In the genomic region with DNA sequence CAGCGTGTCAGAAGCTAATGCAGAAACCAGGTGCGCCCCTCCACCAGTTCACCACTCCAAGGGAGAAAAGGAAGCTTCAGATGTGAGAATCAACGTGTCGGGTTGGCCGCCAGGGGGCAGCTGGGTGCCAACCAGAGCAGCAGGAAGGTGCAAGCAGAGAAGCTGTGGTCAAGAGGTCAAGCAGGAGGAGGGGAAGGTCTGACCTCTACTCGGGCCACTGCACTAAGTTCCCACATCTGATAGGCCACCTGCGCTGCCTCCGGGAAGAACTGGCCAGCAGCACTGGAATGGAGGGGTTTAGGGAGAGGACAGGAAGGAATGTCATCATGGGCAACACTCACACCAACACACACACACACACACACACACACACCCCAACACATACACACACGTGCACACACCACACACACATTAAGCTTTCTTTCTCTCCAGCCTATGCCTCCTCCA, we compare ENCODE assay signal across 8 cellular contexts. TPM values are rescaled to one million over a fixed set of nuclear protein-coding genes. Genes with fewer than 3 reads are reported as not detected.
DNase-seq lines count a peak whose midpoint lies in the region; ATAC-seq and TF ChIP-seq lines count a peak whose summit lies in the region.

No MANE protein-coding gene starts in this region.

- H3K9me3 ChIP-seq in left lung: no peaks in the 10 kb centered on the region

- DNase-seq in CMK (ENCODE audit: low read depth): peak; percentile 75
- peak; percentile 18 for DNase-seq in NCI-H2029 (lab: John Stamatoyannopoulos, UW)
- DNase-seq in activated CD4-positive, CD25-positive, alpha-beta regulatory T cell treated with anti-CD3 and anti-CD28 coated beads, Interleukin-2, amount 50 U/mL, for 72 hours: peak; percentile 72
- peak; percentile 63 for DNase-seq in cerebellum (ENCODE audit: low spot score)
- DNase-seq in left lung: peak; percentile 79 to 95
- peak; percentile 44 to 56 for DNase-seq in stimulated activated CD4-positive, alpha-beta T cell treated with anti-CD3 and anti-CD28 coated beads, Interleukin-4, amount 100 ng/mL, for 48 hours (ENCODE audit: low read depth in 2 of 2)

- H3K27me3 ChIP-seq in left lung: no peaks in the 10 kb centered on the region

- H3K4me1 ChIP-seq in left lung: peaks cover 0 to 34% of the 10 kb centered on the region in 2 donors

- H3K36me3 ChIP-seq in left lung: peaks cover 0 to 85% of the 10 kb centered on the region in 2 donors

- TF ChIP-seq CTCF in left lung (IDR thresholded peaks at IDR 0.05): peak; percentile 60 to 86

- H3K27ac ChIP-seq in left lung: peak overlapping the region in 1 of 2 donors; percentile 74

- H3K4me3 ChIP-seq in left lung: no peak overlapping the region

- ATAC-seq in GM21515 (IDR thresholded peaks at IDR 0.05; ENCODE audit: unreplicated experiment): peak; percentile 33
- ATAC-seq in left lung: peak; percentile 79
- no peak for ATAC-seq in GM18502 (IDR thresholded peaks at IDR 0.05; ENCODE audit: poor library complexity, unreplicated experiment)

- intact Hi-C loops in left lung (cut with DNase I): loop anchor here in 1 of 2 donors (5.0 kb wide), 1 partner anchor 36 kb away; no protein-coding TSS in a partner anchor

RNA-seq across cellular contexts. Expression of a gene that starts 31.4 kb away (rescaled TPM):
- total RNA-seq in cerebellum (80.7 TPM), left lung (100 to 1,000 TPM; 188 to 198 TPM)

RNA-seq across cellular contexts. Expression of a gene that starts 45.4 kb away (rescaled TPM):
- total RNA-seq in cerebellum (18.3 TPM), left lung (100 to 1,000 TPM; 111 to 133 TPM)

Comparison
In these comparisons a context has a peak if more than half of its experiments do, and no peak if none do; other contexts are left out.
1. DNase-seq: peak in every context shown above with its lines; median percentile 87 in left lung; 75 in CMK; 72 in activated CD4-positive, CD25-positive, alpha-beta regulatory T cell treated with anti-CD3 and anti-CD28 coated beads, Interleukin-2, amount 50 U/mL, for 72 hours; 63 in cerebellum; 50 in stimulated activated CD4-positive, alpha-beta T cell treated with anti-CD3 and anti-CD28 coated beads, Interleukin-4, amount 100 ng/mL, for 48 hours; 18 in NCI-H2029.